Comparison of ENCODE assay signal across 14 cellular contexts in the genomic region with DNA sequence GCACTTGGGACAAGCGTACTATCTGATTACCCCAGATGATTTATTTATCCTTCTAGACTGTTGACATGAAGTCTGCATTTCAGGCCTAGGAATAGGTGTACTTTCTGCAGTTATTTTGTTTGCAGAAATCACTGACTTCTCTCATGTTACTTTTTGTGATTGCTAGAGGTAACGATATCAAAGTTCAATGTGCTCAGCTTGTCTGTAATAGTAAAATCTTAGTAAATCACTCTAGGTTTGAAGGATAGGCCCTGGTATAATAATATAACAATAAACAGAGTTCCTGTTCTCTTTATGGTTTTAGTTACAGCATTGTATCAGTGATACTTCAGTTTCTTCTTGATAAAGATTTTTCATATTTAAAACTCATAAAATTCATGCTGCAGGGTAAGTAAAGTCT.
A peak's percentile ranks its signal among the peaks of the same experiment; 100 is the strongest.
DNase-seq lines count a peak whose midpoint lies in the region; FAIRE-seq and TF ChIP-seq lines count a peak whose summit lies in the region.
"Had no signal": no experiment of that assay in that cellular context is flagged by ENCODE, and none has a peak within 500 bp of the region (broad histone marks: within the 10 kb centered on the region; RNA-seq: fewer than 3 reads in every experiment).

No MANE protein-coding gene starts in this region.

- H2AFZ ChIP-seq in GM23248, result peak overlapping the region; percentile 73; the same call in 1 of the 2 replicates
- H2AFZ ChIP-seq in OCI-LY1 (ENCODE audit: low read length), result 0 out of 2 replicates have a peak overlapping the region, but pooled peaks have one; percentile 11
- peak overlapping the region; percentile 43 for H2AFZ ChIP-seq in osteoblast (ENCODE audit: low read length)

- H3K27me3 ChIP-seq in GM23248 (replicated peaks; ENCODE audit: insufficient read depth) (no peaks in the 10 kb centered on the region), OCI-LY1 (ENCODE audit: insufficient read depth, low read length) (no peaks in the 10 kb centered on the region), osteoblast (ENCODE audit: insufficient read depth, low read length) (no peaks in the 10 kb centered on the region)

- FAIRE-seq in colon (lab: Jason Lieb, UNC), result peak; percentile 83
- FAIRE-seq in frontal cortex (lab: Jason Lieb, UNC), result no peak

- H3K79me2 ChIP-seq in GM23248 (ENCODE audit: insufficient read depth) (no peaks in the 10 kb centered on the region), OCI-LY1 (ENCODE audit: insufficient read depth, low read length) (no peaks in the 10 kb centered on the region), osteoblast (ENCODE audit: insufficient read depth, low read length) (no peaks in the 10 kb centered on the region)

- TF ChIP-seq CTCF in OCI-LY1 (IDR thresholded peaks at IDR 0.05; ENCODE audit: low read length), result no peak
- no peak for TF ChIP-seq CTCF in osteoblast (IDR thresholded peaks at IDR 0.05; ENCODE audit: extremely low read depth, low read depth, low read length)

- no peaks in the 10 kb centered on the region for H3K9me2 ChIP-seq in GM23248 (ENCODE audit: insufficient read depth)
- H3K9me2 ChIP-seq in OCI-LY1 (ENCODE audit: low read depth, low read length), result no peaks in the 10 kb centered on the region

- no peak overlapping the region for H3K27ac ChIP-seq in GM23248
- no peak overlapping the region for H3K27ac ChIP-seq in OCI-LY1 (ENCODE audit: low read depth, low read length, poor library complexity, severe bottlenecking)
- no peak overlapping the region for H3K27ac ChIP-seq in osteoblast (ENCODE audit: low read depth, low read length)

- H3K9me3 ChIP-seq in GM23248 (ENCODE audit: low read depth), result no peaks in the 10 kb centered on the region
- no peaks in the 10 kb centered on the region; the same call in 1 of the 2 replicates for H3K9me3 ChIP-seq in OCI-LY1 (ENCODE audit: low read length)
- no peaks in the 10 kb centered on the region for H3K9me3 ChIP-seq in osteoblast (ENCODE audit: low read depth, low read length)

- H3K4me1 ChIP-seq in GM23248 (ENCODE audit: insufficient read depth), result peaks cover 13% of the 10 kb centered on the region; the same call in 1 of the 2 replicates
- peaks cover 14% of the 10 kb centered on the region for H3K4me1 ChIP-seq in OCI-LY1 (ENCODE audit: insufficient read depth, low read length, severe bottlenecking)
- H3K4me1 ChIP-seq in osteoblast (ENCODE audit: insufficient read depth, low read length), result peaks cover 12% of the 10 kb centered on the region

- H3F3A ChIP-seq in GM23248 (ENCODE audit: insufficient read depth), result no peaks in the 10 kb centered on the region
- H3F3A ChIP-seq in OCI-LY1 (ENCODE audit: insufficient read depth, low read length), result no peaks in the 10 kb centered on the region

- DNase-seq in GM23248 (no peak), osteoblast (ENCODE audit: insufficient read length, low spot score, missing footprints) (no peak), frontal cortex (ENCODE audit: low spot score in 2 of 2) (no peak), GF-D8 (lab: John Stamatoyannopoulos, UW) (no peak), SKM-1 (lab: John Stamatoyannopoulos, UW; ENCODE audit: unreplicated experiment) (no peak)
- no peak for DNase-seq in stimulated activated CD4-positive, alpha-beta T cell treated with anti-CD3 and anti-CD28 coated beads, Interleukin-12 subunit alpha, Interleukin-12 subunit beta, amount 100 ng/mL, for 4 hours
- DNase-seq: CD4-positive, alpha-beta T cell; NCI-H1092 treated with DMSO at 0.1 percent for 48 hours; NCI-H1694; NCI-H446; NCI-H774; SHP77 treated with DMSO at 0.1 percent for 48 hours had no signal

- H3K4me2 ChIP-seq in GM23248 (ENCODE audit: unreplicated experiment), result no peak overlapping the region
- no peak overlapping the region for H3K4me2 ChIP-seq in OCI-LY1 (ENCODE audit: low read length)
- H3K4me2 ChIP-seq in osteoblast (ENCODE audit: insufficient read depth, low read length), result no peak overlapping the region

- no peak overlapping the region for H3K4me3 ChIP-seq in GM23248
- H3K4me3 ChIP-seq in OCI-LY1 (ENCODE audit: low read depth, low read length, poor library complexity, severe bottlenecking), result no peak overlapping the region
- no peak overlapping the region for H3K4me3 ChIP-seq in osteoblast (ENCODE audit: insufficient read depth, low read length)

- H3K36me3 ChIP-seq in GM23248 (ENCODE audit: low read depth) (no peaks in the 10 kb centered on the region), OCI-LY1 (ENCODE audit: insufficient read depth, low read length) (no peaks in the 10 kb centered on the region), osteoblast (ENCODE audit: insufficient read depth, low read length) (no peaks in the 10 kb centered on the region)

- no peaks in the 10 kb centered on the region for H4K20me1 ChIP-seq in GM23248 (ENCODE audit: insufficient read depth)
- H4K20me1 ChIP-seq in OCI-LY1 (ENCODE audit: insufficient read depth, low read length), result no peaks in the 10 kb centered on the region
- no peaks in the 10 kb centered on the region for H4K20me1 ChIP-seq in osteoblast (ENCODE audit: insufficient read depth, low read length)

- H3K9ac ChIP-seq in GM23248 (no peak overlapping the region), OCI-LY1 (ENCODE audit: low read length) (no peak overlapping the region)

- in situ Hi-C loops in GM23248 (cut with MboI), result no loop called here

- WGBS in GM23248 (ENCODE audit: low coverage in 1 of 2, low lambda C conversion rate in 2 of 2, missing lambda C conversion rate in 2 of 2), 2 experiments, result 96 to 98% methylated on average over 2 of the region's 2 CpGs

Comparison
In these comparisons a context has a peak if more than half of its experiments do, and no peak if none do; other contexts are left out.
1. H2AFZ ChIP-seq: peak in every context shown above with its lines; median percentile 73 in GM23248; 43 in osteoblast; 11 in OCI-LY1.